ENCODE assay signal across 34 cellular contexts in genomic region chr20:556984-557383, GRCh38.
"Had no signal": no experiment of that assay in that cellular context is flagged by ENCODE, and none has a peak within 500 bp of the region (broad histone marks: within the 10 kb centered on the region; RNA-seq: fewer than 3 reads in every experiment).

No MANE protein-coding gene starts in this region.

- H3K36me3 ChIP-seq: MG63 had no signal

- H3K9me3 ChIP-seq: MG63 had no signal

- H3K4me3 ChIP-seq: MG63 had no signal

- H3K27ac ChIP-seq: KMS-11 had no signal

- DNase-seq: Karpas-422, Kasumi-1, MG63, MM.1S, MV-4-11, NCI-H1048, NCI-H1092, NCI-H1092 treated with DMSO at 0.1 percent for 48 hours, NCI-H1105, NCI-H1105 treated with DMSO at 0.1 percent for 48 hours, NCI-H1417, NCI-H1417 treated with DMSO at 0.1 percent for 48 hours, NCI-H1436, NCI-H1436 treated with DMSO at 0.1 percent for 48 hours, NCI-H146, NCI-H1694, NCI-H1694 treated with DMSO at 0.1 percent for 48 hours, NCI-H187, NCI-H187 treated with DMSO at 0.1 percent for 48 hours, NCI-H1930, NCI-H2029, NCI-H2029 treated with DMSO at 0.1 percent for 48 hours, NCI-H2081, NCI-H2081 treated with DMSO at 0.1 percent for 48 hours, NCI-H2107, NCI-H2171, NCI-H2171 treated with DMSO at 0.1 percent for 48 hours, NCI-H2227 treated with DMSO at 0.1 percent for 48 hours, NCI-H226, NCI-H345, NCI-H446, NCI-H446 treated with DMSO at 0.1 percent for 48 hours, NCI-H510A had no signal
